In the genomic region with DNA sequence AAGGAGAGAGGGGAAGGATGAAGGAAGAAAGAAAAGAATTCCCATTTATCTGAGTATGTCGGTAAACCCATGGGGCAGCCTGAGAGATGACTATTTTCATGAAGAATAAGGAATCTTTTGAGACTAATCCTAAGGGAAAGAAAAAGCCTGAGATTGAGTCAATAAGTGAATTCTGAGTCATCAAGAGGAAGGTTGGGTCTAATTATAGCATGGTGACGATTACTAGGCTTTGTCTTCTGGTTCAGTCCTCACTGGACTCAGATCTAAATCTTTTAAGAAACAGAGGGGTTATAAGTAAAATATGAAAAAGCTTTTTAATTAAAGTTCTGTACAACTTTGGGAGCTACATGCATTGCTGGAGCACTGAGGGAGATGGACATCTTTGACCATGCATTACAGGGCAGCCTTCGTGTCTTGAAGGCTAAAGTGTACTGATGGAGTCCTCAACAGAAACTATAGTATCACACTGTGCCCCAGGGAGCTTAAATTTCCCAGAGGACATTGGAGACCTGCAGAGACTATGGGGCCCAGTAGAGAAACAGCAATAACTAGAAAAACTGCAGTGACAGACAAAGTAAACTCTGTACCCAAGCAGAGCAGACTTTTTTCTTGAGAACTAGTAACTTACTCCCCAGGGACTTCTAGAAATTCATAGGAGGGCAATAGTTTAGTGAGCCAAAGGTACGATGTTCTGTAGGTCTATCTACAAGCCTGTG, we compare ENCODE assay signal across 18 cellular contexts.
DNase-seq lines count a peak whose midpoint lies in the region; ATAC-seq and TF ChIP-seq lines count a peak whose summit lies in the region.
"Had no signal": no experiment of that assay in that cellular context is flagged by ENCODE, and none has a peak within 500 bp of the region (broad histone marks: within the 10 kb centered on the region; RNA-seq: fewer than 3 reads in every experiment).

No MANE protein-coding gene starts in this region.

- TF ChIP-seq CTCF in gastroesophageal sphincter (IDR thresholded peaks at IDR 0.05), result no peak
- no peak for TF ChIP-seq CTCF in lower lobe of right lung (IDR thresholded peaks at IDR 0.05)

- H3K27ac ChIP-seq in gastroesophageal sphincter (no peak overlapping the region), lower lobe of right lung (no peak overlapping the region)
- H3K27ac ChIP-seq: BLaER1 treated with 17β-estradiol and CSF1 and Interleukin-3, amounts not matched to agents 10 nM and 100 nM; cardiac muscle cell; KMS-11; SJSA1 had no signal

- H3K4me3 ChIP-seq in gastroesophageal sphincter, result no peak overlapping the region
- H3K4me3 ChIP-seq in lower lobe of right lung, result no peak overlapping the region
- H3K4me3 ChIP-seq: BLaER1 treated with 17β-estradiol and CSF1 and Interleukin-3, amounts not matched to agents 10 nM and 100 nM; cardiac muscle cell; SJSA1 had no signal

- TF ChIP-seq EP300 in gastroesophageal sphincter (IDR thresholded peaks at IDR 0.05), result no peak

- H3K27me3 ChIP-seq in gastroesophageal sphincter (no peaks in the 10 kb centered on the region), lower lobe of right lung (ENCODE audit: low read depth) (no peaks in the 10 kb centered on the region)
- H3K27me3 ChIP-seq: BLaER1 treated with 17β-estradiol and CSF1 and Interleukin-3, amounts not matched to agents 10 nM and 100 nM; cardiac muscle cell; SJSA1 had no signal

- H3K9me3 ChIP-seq in gastroesophageal sphincter (no peaks in the 10 kb centered on the region), lower lobe of right lung (no peaks in the 10 kb centered on the region)
- H3K9me3 ChIP-seq: BLaER1 treated with 17β-estradiol and CSF1 and Interleukin-3, amounts not matched to agents 10 nM and 100 nM; SJSA1 had no signal

- 53 to 74% methylated on average over 4 of the region's 4 CpGs for WGBS in gastroesophageal sphincter (ENCODE audit: low coverage in 1 of 2), 2 donors

- no peaks in the 10 kb centered on the region for H3K36me3 ChIP-seq in gastroesophageal sphincter
- H3K36me3 ChIP-seq in lower lobe of right lung, result no peaks in the 10 kb centered on the region
- H3K36me3 ChIP-seq: BLaER1 treated with 17β-estradiol and CSF1 and Interleukin-3, amounts not matched to agents 10 nM and 100 nM; cardiac muscle cell; SJSA1 had no signal

- no peaks in the 10 kb centered on the region for H3K4me1 ChIP-seq in gastroesophageal sphincter
- no peaks in the 10 kb centered on the region for H3K4me1 ChIP-seq in lower lobe of right lung
- H3K4me1 ChIP-seq: SJSA1 had no signal

- no peak for TF ChIP-seq POLR2A in gastroesophageal sphincter (IDR thresholded peaks at IDR 0.05)

- ATAC-seq in esophagus mucosa, result peak; percentile 35
- no peak for ATAC-seq in gastroesophageal sphincter
- ATAC-seq in lower lobe of right lung, result no peak
- ATAC-seq: activated naive CD4-positive, alpha-beta T cell treated with anti-CD3 and anti-CD28 coated beads, Interleukin-2, amount 50 U/mL, for 72 hours had no signal

- peak; percentile 64 for DNase-seq in HCEC 1CT
- DNase-seq in LHCN-M2 (ENCODE audit: low read depth), result peak; percentile 75
- DNase-seq in stromal cell of bone marrow (ENCODE audit: low read depth), result peak; percentile 65
- DNase-seq in SIG-M5 treated with dmso at 0.1 percent for 504 hours (lab: John Stamatoyannopoulos, UW; ENCODE audit: unreplicated experiment), result no peak
- no peak for DNase-seq in lower lobe of right lung
- DNase-seq: activated CD4-positive, alpha-beta T cell treated with anti-CD3 and anti-CD28 coated beads, Interleukin-2, amount 10 ng/mL, durations not matched to agents 24 days and 14 days; DMS79; mesendoderm; NCI-H1436; NCI-H226; stimulated activated CD4-positive, alpha-beta T cell treated with anti-CD3 and anti-CD28 coated beads, Interleukin-1b, Interleukin-23, amount 100 ng/mL, for 48 hours had no signal

- intact Hi-C loops in lower lobe of right lung (cut with DNase I), result no loop called here

Comparison
In these comparisons a context has a peak if more than half of its experiments do, and no peak if none do; other contexts are left out.
1. DNase-seq: peak in HCEC 1CT (single experiment), LHCN-M2 (single experiment) and stromal cell of bone marrow (single experiment); none in SIG-M5 treated with dmso at 0.1 percent for 504 hours (single experiment) and lower lobe of right lung (single experiment).